In the genomic region with DNA sequence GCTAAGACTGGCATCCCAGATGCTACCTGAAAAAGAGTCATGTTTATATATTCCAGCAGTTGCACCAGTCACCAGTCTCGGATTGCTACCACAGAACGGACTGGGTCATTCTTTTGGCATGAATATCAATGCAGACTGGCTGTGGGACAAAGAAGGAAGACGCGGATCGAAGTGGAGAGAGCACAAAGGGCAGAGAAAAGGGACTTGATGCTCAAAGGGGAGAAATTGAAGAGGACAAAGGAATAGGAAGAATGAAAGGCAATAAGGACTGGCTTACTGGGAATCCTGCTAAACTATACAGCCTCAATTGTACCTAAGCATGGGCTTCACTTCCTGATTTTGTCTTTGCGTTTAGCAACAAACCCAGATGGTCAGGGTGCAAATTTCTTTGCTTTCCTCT, we compare ENCODE assay signal across 25 cellular contexts. TPM values are rescaled to one million over a fixed set of nuclear protein-coding genes. Genes with fewer than 3 reads are reported as not detected.
"Had no signal": no experiment of that assay in that cellular context is flagged by ENCODE, and none has a peak within 500 bp of the region (broad histone marks: within the 10 kb centered on the region; RNA-seq: fewer than 3 reads in every experiment).

No MANE protein-coding gene starts in this region.

- H3K27me3 ChIP-seq: hepatocyte, ovary, right atrium auricular region, spleen, tibial nerve, uterus had no signal

- ATAC-seq: natural killer cell; sciatic nerve; stimulated activated effector memory CD8-positive, alpha-beta T cell treated with anti-CD3 and anti-CD28 coated beads, Interleukin-12 subunit alpha, Interleukin-12 subunit beta, amount 100 ng/mL, for 72 hours; stimulated activated naive CD8-positive, alpha-beta T cell treated with anti-CD3 and anti-CD28 coated beads, Interleukin-15, amount 100 ng/mL, for 72 hours had no signal

- H3K4me3 ChIP-seq: hepatocyte, left ventricle myocardium inferior, lung, ovary, right atrium auricular region, spleen, tibial nerve, uterus had no signal

- H2AFZ ChIP-seq: hepatocyte had no signal

- H3K36me3 ChIP-seq: left ventricle myocardium inferior, ovary, right atrium auricular region, spleen, tibial nerve, uterus had no signal

- H3K36me3 Mint-ChIP-seq: mesothelial cell of epicardium; naive B cell; natural killer cell; stimulated activated effector memory CD8-positive, alpha-beta T cell treated with anti-CD3 and anti-CD28 coated beads, Interleukin-12 subunit alpha, Interleukin-12 subunit beta, amount 100 ng/mL, for 72 hours; type B pancreatic cell had no signal

- H3K9me3 Mint-ChIP-seq: natural killer cell; stimulated activated effector memory CD8-positive, alpha-beta T cell treated with anti-CD3 and anti-CD28 coated beads, Interleukin-12 subunit alpha, Interleukin-12 subunit beta, amount 100 ng/mL, for 72 hours; type B pancreatic cell had no signal

- H3K79me2 ChIP-seq: hepatocyte had no signal

- H3K4me1 Mint-ChIP-seq: mesothelial cell of epicardium; natural killer cell; nephron progenitor cell; stimulated activated effector memory CD8-positive, alpha-beta T cell treated with anti-CD3 and anti-CD28 coated beads, Interleukin-12 subunit alpha, Interleukin-12 subunit beta, amount 100 ng/mL, for 72 hours; stimulated activated naive CD8-positive, alpha-beta T cell treated with anti-CD3 and anti-CD28 coated beads, Interleukin-15, amount 100 ng/mL, for 72 hours had no signal

- H3K27me3 Mint-ChIP-seq: naive B cell; stimulated activated naive CD8-positive, alpha-beta T cell treated with anti-CD3 and anti-CD28 coated beads, Interleukin-15, amount 100 ng/mL, for 72 hours had no signal

- H3K4me1 ChIP-seq: left ventricle myocardium inferior, right atrium auricular region, spleen, tibial nerve, uterus had no signal

- H3K4me2 ChIP-seq: hepatocyte had no signal

- H3K27ac ChIP-seq: hepatocyte, left ventricle myocardium inferior, ovary, right atrium auricular region, spleen, tibial nerve, uterus had no signal

- DNase-seq: islet precursor cell; left ventricle myocardium inferior; mesendoderm; naive B cell; natural killer cell; nephron progenitor cell; ovary; small intestine; spleen; stimulated activated CD4-positive, alpha-beta T cell treated with anti-CD3 and anti-CD28 coated beads, Interleukin-4, amount 100 ng/mL, for 24 hours; stimulated activated naive CD4-positive, alpha-beta T cell treated with Interleukin-2 at 50 U/mL for 16 hours; stimulated activated naive CD8-positive, alpha-beta T cell treated with anti-CD3 and anti-CD28 coated beads, Interleukin-15, amount 100 ng/mL, for 72 hours; substantia nigra; uterus had no signal

- H3K27ac Mint-ChIP-seq: mesothelial cell of epicardium; naive B cell; natural killer cell; nephron progenitor cell; progenitor cell of endocrine pancreas; stimulated activated effector memory CD8-positive, alpha-beta T cell treated with anti-CD3 and anti-CD28 coated beads, Interleukin-12 subunit alpha, Interleukin-12 subunit beta, amount 100 ng/mL, for 72 hours; type B pancreatic cell had no signal

- H3K9me3 ChIP-seq: left ventricle myocardium inferior, ovary, right atrium auricular region, spleen, uterus had no signal

- H3K4me3 Mint-ChIP-seq: mesothelial cell of epicardium; naive B cell; natural killer cell; nephron progenitor cell; stimulated activated effector memory CD8-positive, alpha-beta T cell treated with anti-CD3 and anti-CD28 coated beads, Interleukin-12 subunit alpha, Interleukin-12 subunit beta, amount 100 ng/mL, for 72 hours; stimulated activated naive CD8-positive, alpha-beta T cell treated with anti-CD3 and anti-CD28 coated beads, Interleukin-15, amount 100 ng/mL, for 72 hours; type B pancreatic cell had no signal

RNA-seq across cellular contexts. Expression of a gene that starts 24.5 kb away (rescaled TPM):
- total RNA-seq: left ventricle myocardium inferior, mononuclear cell, natural killer cell, right atrium auricular region, ureter had no signal
